17 cellular contexts compared by ENCODE assay signal in the genomic region with DNA sequence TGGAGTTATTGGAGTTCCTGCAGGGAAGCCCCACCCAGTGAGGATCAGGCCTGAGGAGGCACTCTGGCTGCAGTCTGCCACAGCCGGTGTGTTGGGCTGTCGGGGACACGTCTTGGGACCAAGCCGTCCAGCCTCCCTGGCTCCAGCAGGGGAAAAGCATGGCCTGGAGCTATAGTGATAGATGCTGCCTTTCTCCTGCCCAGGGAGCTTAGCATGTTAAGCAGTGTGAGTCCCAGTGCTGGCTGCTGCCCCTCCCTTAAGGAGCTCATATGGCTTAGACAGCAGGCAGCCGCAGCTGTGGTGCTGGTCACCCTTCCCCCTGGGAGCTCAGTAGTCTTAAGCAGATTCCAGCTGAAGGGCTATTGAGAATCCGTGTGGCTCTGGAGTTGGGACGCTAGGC.
DNase-seq lines count a peak whose midpoint lies in the region; ATAC-seq lines count a peak whose summit lies in the region.
"Had no signal": no experiment of that assay in that cellular context is flagged by ENCODE, and none has a peak within 500 bp of the region (broad histone marks: within the 10 kb centered on the region; RNA-seq: fewer than 3 reads in every experiment).

No MANE protein-coding gene starts in this region.

- H3K56ac ChIP-seq in mesendoderm (ENCODE audit: low read length) = peak overlapping the region; percentile 42

- no CpG with 5 or more reads among the region's 7 CpGs for WGBS in mesendoderm (ENCODE audit: extremely low coverage, insufficient coverage, low lambda C conversion rate)

- no peak overlapping the region for H3K4me3 ChIP-seq in mesendoderm (ENCODE audit: low read length)
- H3K4me3 ChIP-seq: GM23248 had no signal

- no peak overlapping the region for H4K8ac ChIP-seq in mesendoderm (ENCODE audit: low read depth, low read length)

- H3K79me2 ChIP-seq in mesendoderm (ENCODE audit: control insufficient read depth, insufficient read depth, low read length) = peaks cover 16% of the 10 kb centered on the region

- H2BK120ac ChIP-seq in mesendoderm (ENCODE audit: low read depth, low read length) = no peak overlapping the region

- H3K36me3 ChIP-seq in mesendoderm (ENCODE audit: control insufficient read depth, insufficient read depth, low read length) = no peaks in the 10 kb centered on the region

- no peak for ATAC-seq in HG03196 (IDR thresholded peaks at IDR 0.05; ENCODE audit: unreplicated experiment)
- ATAC-seq: PC-3 had no signal

- no peak overlapping the region for H3K9ac ChIP-seq in mesendoderm (ENCODE audit: low read length)
- H3K9ac ChIP-seq: GM23248, KMS-11 had no signal

- no peak overlapping the region for H2AK5ac ChIP-seq in mesendoderm (ENCODE audit: low read length)

- peaks cover 6% of the 10 kb centered on the region for H3K4me1 ChIP-seq in mesendoderm (ENCODE audit: control insufficient read depth, low read depth, low read length)

- no peak overlapping the region for H4K5ac ChIP-seq in mesendoderm (ENCODE audit: low read length)

- H3K4ac ChIP-seq in mesendoderm (ENCODE audit: low read depth, low read length) = no peak overlapping the region

- H3K18ac ChIP-seq in mesendoderm (ENCODE audit: low read length) = no peak overlapping the region

- H2BK5ac ChIP-seq in mesendoderm (ENCODE audit: low read length) = no peak overlapping the region

- no peak overlapping the region for H3K23ac ChIP-seq in mesendoderm (ENCODE audit: low read length)

- peaks cover 17% of the 10 kb centered on the region for H3K79me1 ChIP-seq in mesendoderm (ENCODE audit: low read length)

- no peak overlapping the region for H3K4me2 ChIP-seq in mesendoderm (ENCODE audit: low read length)
- H3K4me2 ChIP-seq: KMS-11 had no signal

- DNase-seq in D341Med (ENCODE audit: low spot score) (peak; percentile 54), ELF-1 (ENCODE audit: low read depth, low spot score) (peak; percentile 81), NCI-H82 treated with DMSO at 0.1 percent for 48 hours (lab: John Stamatoyannopoulos, UW; ENCODE audit: unreplicated experiment) (peak; percentile 95), mesendoderm (peak; percentile 56), NOMO-1 treated with dmso at 0.1 percent for 144 hours (lab: John Stamatoyannopoulos, UW; ENCODE audit: unreplicated experiment) (no peak), NCI-H2081 (lab: John Stamatoyannopoulos, UW) (no peak)
- DNase-seq: ACHN, AML-193, DMS79 treated with DMSO at 0.1 percent for 48 hours, GM23248, NCI-H1048, NCI-H1436 treated with DMSO at 0.1 percent for 48 hours, NCI-H2081 treated with DMSO at 0.1 percent for 48 hours, NCI-H510A treated with DMSO at 0.1 percent for 48 hours, PC-3 had no signal

- no peaks in the 10 kb centered on the region for H3K27me3 ChIP-seq in mesendoderm (ENCODE audit: insufficient read depth, low read length, poor library complexity)

- no peak overlapping the region for H3K27ac ChIP-seq in mesendoderm (ENCODE audit: low read depth, low read length)
- H3K27ac ChIP-seq: GM23248, KMS-11 had no signal

- no peak overlapping the region for H2BK15ac ChIP-seq in mesendoderm (replicated peaks; ENCODE audit: low read depth)

Comparison
In these comparisons a context has a peak if more than half of its experiments do, and no peak if none do; other contexts are left out.
1. DNase-seq: peak in D341Med (single experiment), ELF-1 (single experiment), NCI-H82 treated with DMSO at 0.1 percent for 48 hours (single experiment) and mesendoderm (single experiment); none in NOMO-1 treated with dmso at 0.1 percent for 144 hours (single experiment) and NCI-H2081 (0 of 2).